In genomic region chr10:114189700-114190099, GRCh38 we compare ENCODE assay signal across 38 cellular contexts. TPM values are rescaled to one million over a fixed set of nuclear protein-coding genes. Genes with fewer than 3 reads are reported as not detected.
"Had no signal": no experiment of that assay in that cellular context is flagged by ENCODE, and none has a peak within 500 bp of the region (broad histone marks: within the 10 kb centered on the region; RNA-seq: fewer than 3 reads in every experiment).

No MANE protein-coding gene starts in this region.

- H3K9me3 ChIP-seq: MG63 had no signal

- H3K4me3 ChIP-seq: MG63 had no signal

- H3K36me3 ChIP-seq: MG63 had no signal

- DNase-seq: Karpas-422, Kasumi-1, KBM-7, KG1, MG63, MM.1S, MV-4-11, NCI-H1048, NCI-H1092, NCI-H1092 treated with DMSO at 0.1 percent for 48 hours, NCI-H1105, NCI-H1105 treated with DMSO at 0.1 percent for 48 hours, NCI-H1417, NCI-H1417 treated with DMSO at 0.1 percent for 48 hours, NCI-H1436, NCI-H146, NCI-H1694, NCI-H1694 treated with DMSO at 0.1 percent for 48 hours, NCI-H187, NCI-H187 treated with DMSO at 0.1 percent for 48 hours, NCI-H1930, NCI-H2029, NCI-H2029 treated with DMSO at 0.1 percent for 48 hours, NCI-H2081, NCI-H2081 treated with DMSO at 0.1 percent for 48 hours, NCI-H2107, NCI-H2171, NCI-H2171 treated with DMSO at 0.1 percent for 48 hours, NCI-H2227 treated with DMSO at 0.1 percent for 48 hours, NCI-H226, NCI-H345, NCI-H446, NCI-H446 treated with DMSO at 0.1 percent for 48 hours had no signal

- H3K27ac ChIP-seq: KMS-11 had no signal

RNA-seq across cellular contexts. Expression of gene TDRD1, which starts 10.5 kb away (rescaled TPM):
- total RNA-seq: M059J, MCF 10A, NCI-H460 had no signal

RNA-seq across cellular contexts. Expression of gene VWA2, which starts 49.4 kb away (rescaled TPM):
- total RNA-seq: LHCN-M2, M059J, MCF 10A, NCI-H460 had no signal
